ENCODE assay signal across 31 cellular contexts in the genomic region with DNA sequence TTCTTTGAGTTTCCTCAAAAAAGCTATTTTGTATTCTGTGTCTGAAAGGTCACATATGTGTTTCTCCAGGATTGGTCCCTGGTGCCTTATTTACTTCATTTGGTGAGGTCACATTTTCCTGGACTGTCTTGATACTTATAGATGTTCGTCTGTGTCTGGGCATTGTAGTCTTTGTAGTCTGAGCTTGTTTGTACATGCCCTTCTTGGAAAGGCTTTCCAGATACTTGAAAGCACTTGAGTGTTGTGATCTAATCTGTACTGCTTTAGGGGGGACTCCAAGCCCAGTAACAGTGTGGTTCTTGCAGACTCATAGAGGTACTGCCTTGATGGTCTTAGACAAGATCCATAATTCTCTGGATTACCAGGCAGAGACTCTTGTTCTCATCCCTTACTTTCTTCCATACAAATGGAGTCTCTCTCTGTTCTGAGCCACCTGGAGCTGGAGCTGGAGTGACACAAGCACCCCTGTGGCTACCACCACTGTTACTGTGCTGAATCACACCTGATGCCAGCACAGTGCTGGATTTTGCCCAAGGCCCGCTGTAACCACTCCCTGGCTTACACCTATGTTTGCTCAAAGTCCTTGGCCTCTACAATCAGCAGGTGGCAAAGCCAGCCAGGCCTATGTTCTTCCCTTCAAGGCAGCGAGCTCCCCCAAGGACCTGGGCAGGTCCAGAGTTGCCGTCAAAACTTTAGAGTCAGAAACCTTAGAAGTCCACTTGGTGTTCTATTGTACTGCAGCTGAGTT.
DNase-seq lines count a peak whose midpoint lies in the region; ATAC-seq, FAIRE-seq and TF ChIP-seq lines count a peak whose summit lies in the region.
"Had no signal": no experiment of that assay in that cellular context is flagged by ENCODE, and none has a peak within 500 bp of the region (broad histone marks: within the 10 kb centered on the region; RNA-seq: fewer than 3 reads in every experiment).

No MANE protein-coding gene starts in this region.

- no peak overlapping the region for H3K9ac ChIP-seq in keratinocyte (ENCODE audit: control insufficient read depth, extremely low read depth, insufficient read depth, low read length)

- H3K27me3 ChIP-seq in breast epithelium (peaks cover 0 to 22% of the 10 kb centered on the region in 2 donors), keratinocyte (ENCODE audit: control insufficient read depth, extremely low read depth, insufficient read depth, low read length) (no peaks in the 10 kb centered on the region)
- H3K27me3 ChIP-seq: cardiac muscle cell, gastroesophageal sphincter, tibial artery had no signal

- H3K36me3 Mint-ChIP-seq in MCF 10A (ENCODE audit: insufficient read depth, unreplicated experiment), result no peaks in the 10 kb centered on the region
- H3K36me3 Mint-ChIP-seq: activated naive CD4-positive, alpha-beta T cell treated with anti-CD3 and anti-CD28 coated beads, Interleukin-2, amount 50 U/mL, for 24 hours; CD8-positive, alpha-beta memory T cell; naive B cell had no signal

- TF ChIP-seq POLR2A in breast epithelium (IDR thresholded peaks at IDR 0.05), result no peak

- H3K9me3 ChIP-seq in breast epithelium (peaks cover 0 to 9% of the 10 kb centered on the region in 2 donors), keratinocyte (ENCODE audit: control insufficient read depth, low read depth, low read length) (no peaks in the 10 kb centered on the region)
- H3K9me3 ChIP-seq: gastroesophageal sphincter, tibial artery had no signal

- peak; percentile 86 for FAIRE-seq in keratinocyte (lab: Jason Lieb, UNC)
- FAIRE-seq: G401.6, GM19239 had no signal

- H3K27me3 Mint-ChIP-seq in MCF 10A (ENCODE audit: insufficient read depth, unreplicated experiment), result peaks cover 58% of the 10 kb centered on the region
- H3K27me3 Mint-ChIP-seq: activated naive CD4-positive, alpha-beta T cell treated with anti-CD3 and anti-CD28 coated beads, Interleukin-2, amount 50 U/mL, for 24 hours; stimulated activated naive CD8-positive, alpha-beta T cell treated with anti-CD3 and anti-CD28 coated beads, Interleukin-15, amount 100 ng/mL, for 72 hours had no signal

- CTCF ChIA-PET in MCF 10A (lab: Yijun Ruan, JAX) (no interaction called here), RWPE1 (lab: Yijun Ruan, JAX) (interaction anchor here (0.6 to 1.1 kb wide), 3 partner anchors 31 to 736 kb away, joined by 3 read pairs; no protein-coding TSS in a partner anchor)

- POLR2A ChIA-PET in MCF 10A (lab: Yijun Ruan, JAX) (interaction anchor here (0.6 to 1.6 kb wide), 7 partner anchors 13 to 457 kb away, joined by 3 to 9 read pairs (median 4); a partner anchor contains a TSS), RWPE1 (lab: Yijun Ruan, JAX; ENCODE audit: low non-redundant PET) (no interaction called here)

- DNase-seq in MCF 10A (ENCODE audit: unreplicated experiment) (peak; percentile 64), breast epithelium (ENCODE audit: low spot score in 2 of 2) (no peak), RWPE1 (ENCODE audit: low spot score) (no peak), keratinocyte (ENCODE audit: low read depth, low spot score) (no peak), NCI-H1694 (lab: John Stamatoyannopoulos, UW) (no peak), HT-29 (ENCODE audit: low spot score) (no peak)
- DNase-seq: activated CD4-positive, alpha-beta memory T cell treated with anti-CD3 and anti-CD28 coated beads, Interleukin-2, amount 10 ng/mL, durations not matched to agents 7 days and 5 days; activated CD4-positive, CD25-positive, alpha-beta regulatory T cell treated with anti-CD3 and anti-CD28 coated beads, Interleukin-2, amount 50 U/mL, for 72 hours; activated CD8-positive, alpha-beta memory T cell treated with anti-CD3 and anti-CD28 coated beads, Interleukin-2, amount 50 U/mL, for 48 hours; CD8-positive, alpha-beta memory T cell; cortex of kidney; endodermal cell; H9; hippocampal formation; KG1; naive B cell; stimulated activated CD8-positive, alpha-beta memory T cell treated with anti-CD3 and anti-CD28 coated beads, Interleukin-4, amount 100 ng/mL, for 48 hours; stimulated activated naive CD8-positive, alpha-beta T cell treated with anti-CD3 and anti-CD28 coated beads, Interleukin-15, amount 100 ng/mL, for 72 hours; T-helper 17 cell; tibial artery had no signal

- H3K4me1 Mint-ChIP-seq in MCF 10A (ENCODE audit: insufficient read depth, unreplicated experiment), result peaks cover 9% of the 10 kb centered on the region
- H3K4me1 Mint-ChIP-seq: activated CD4-positive, alpha-beta memory T cell treated with anti-CD3 and anti-CD28 coated beads, Interleukin-2, amount 10 ng/mL, durations not matched to agents 7 days and 5 days; activated naive CD4-positive, alpha-beta T cell treated with anti-CD3 and anti-CD28 coated beads, Interleukin-2, amount 50 U/mL, for 24 hours; B cell; CD8-positive, alpha-beta memory T cell; endodermal cell; H9; naive B cell; stimulated activated naive CD8-positive, alpha-beta T cell treated with anti-CD3 and anti-CD28 coated beads, Interleukin-15, amount 100 ng/mL, for 72 hours; T-helper 17 cell had no signal

- peaks cover 7% of the 10 kb centered on the region for H3K9me3 Mint-ChIP-seq in MCF 10A (ENCODE audit: unreplicated experiment)
- H3K9me3 Mint-ChIP-seq: activated CD4-positive, alpha-beta memory T cell treated with anti-CD3 and anti-CD28 coated beads, Interleukin-2, amount 10 ng/mL, durations not matched to agents 7 days and 5 days; activated naive CD4-positive, alpha-beta T cell treated with anti-CD3 and anti-CD28 coated beads, Interleukin-2, amount 50 U/mL, for 24 hours; activated T-helper 2 cell treated with anti-CD3 and anti-CD28 coated beads, Interferon-gamma antibody, Interleukin-2, Interleukin-4, amounts not matched to agents 10 μg/mL and 5 μg/mL and 100 μg/mL, durations not matched to agents 14 hours and 24 hours and 36 hours had no signal

- intact Hi-C loops in MCF 10A (cut with micrococcal nuclease), result no loop called here
- intact Hi-C loops in breast epithelium (cut with DNase I; ENCODE audit: low total_unique reads), result no loop called here

- no peaks in the 10 kb centered on the region for H3K9me1 ChIP-seq in keratinocyte (ENCODE audit: control insufficient read depth, extremely low read depth, insufficient read depth, low read length)

- H3K79me2 ChIP-seq in keratinocyte (ENCODE audit: control insufficient read depth, insufficient read depth, low read length), result no peaks in the 10 kb centered on the region

- ATAC-seq in HG03571 (IDR thresholded peaks at IDR 0.05; ENCODE audit: unreplicated experiment), result no peak
- ATAC-seq in HG02870 (IDR thresholded peaks at IDR 0.05; ENCODE audit: unreplicated experiment), result no peak
- ATAC-seq: gastroesophageal sphincter; Right ventricle myocardium inferior; SK-N-SH treated with all-trans-retinoic acid at 6 μM for 48 hours; stimulated activated naive CD8-positive, alpha-beta T cell treated with anti-CD3 and anti-CD28 coated beads, Interleukin-15, amount 100 ng/mL, for 72 hours; T-helper 17 cell had no signal

- dilution Hi-C loops in keratinocyte (cut with MboI; ENCODE audit: extremely low pct_ligation_motif_present, low sequenced_read_pairs), result no loop called here

- TF ChIP-seq CTCF in MCF 10A (IDR thresholded peaks at IDR 0.05; ENCODE audit: unreplicated experiment), result no peak
- TF ChIP-seq CTCF in breast epithelium (IDR thresholded peaks at IDR 0.05), result no peak
- TF ChIP-seq CTCF in RWPE1 (conservative IDR thresholded peaks at IDR 0.05; ENCODE audit: low read depth), result no peak
- no peak for TF ChIP-seq CTCF in keratinocyte (optimal IDR thresholded peaks at IDR 0.05 in 1 of 3, IDR thresholded peaks at IDR 0.05 in 1 of 3, conservative IDR thresholded peaks at IDR 0.05 in 1 of 3; ENCODE audit: extremely low read depth in 1 of 3, insufficient read depth in 2 of 3, low read length in 3 of 3)

- peak overlapping the region; percentile 60 for H3K27ac Mint-ChIP-seq in MCF 10A (ENCODE audit: low read depth, unreplicated experiment)
- H3K27ac Mint-ChIP-seq: activated CD4-positive, alpha-beta memory T cell treated with anti-CD3 and anti-CD28 coated beads, Interleukin-2, amount 10 ng/mL, durations not matched to agents 7 days and 5 days; activated naive CD4-positive, alpha-beta T cell treated with anti-CD3 and anti-CD28 coated beads, Interleukin-2, amount 50 U/mL, for 24 hours; activated T-helper 2 cell treated with anti-CD3 and anti-CD28 coated beads, Interferon-gamma antibody, Interleukin-2, Interleukin-4, amounts not matched to agents 10 μg/mL and 5 μg/mL and 100 μg/mL, durations not matched to agents 14 hours and 24 hours and 36 hours; B cell; CD8-positive, alpha-beta memory T cell; endodermal cell; H9; naive B cell; stimulated activated naive CD8-positive, alpha-beta T cell treated with anti-CD3 and anti-CD28 coated beads, Interleukin-15, amount 100 ng/mL, for 72 hours; T-helper 17 cell had no signal

- BruUV-seq in MCF 10A (replicated peaks; lab: Mats Ljungman, UMichigan), result no TSS peak

- H3K36me3 ChIP-seq in breast epithelium (no peaks in the 10 kb centered on the region), keratinocyte (ENCODE audit: control insufficient read depth in 2 of 2, extremely low read depth in 1 of 2, insufficient read depth in 2 of 2, low read length in 2 of 2) (no peaks in the 10 kb centered on the region)
- H3K36me3 ChIP-seq: cardiac muscle cell, gastroesophageal sphincter, tibial artery had no signal

- no peaks in the 10 kb centered on the region for H4K20me1 ChIP-seq in keratinocyte (ENCODE audit: control insufficient read depth, extremely low read depth, insufficient read depth, low read length)

- H3K27ac ChIP-seq in breast epithelium, result no peak overlapping the region
- H3K27ac ChIP-seq in RWPE1, result peak overlapping the region; percentile 48
- no peak overlapping the region for H3K27ac ChIP-seq in keratinocyte (ENCODE audit: control insufficient read depth, insufficient read depth, low read length)
- H3K27ac ChIP-seq: cardiac muscle cell, gastroesophageal sphincter, tibial artery had no signal

- H3K4me3 Mint-ChIP-seq in MCF 10A (ENCODE audit: unreplicated experiment), result no peak overlapping the region
- H3K4me3 Mint-ChIP-seq: activated CD4-positive, alpha-beta memory T cell treated with anti-CD3 and anti-CD28 coated beads, Interleukin-2, amount 10 ng/mL, durations not matched to agents 7 days and 5 days; activated naive CD4-positive, alpha-beta T cell treated with anti-CD3 and anti-CD28 coated beads, Interleukin-2, amount 50 U/mL, for 24 hours; B cell; CD8-positive, alpha-beta memory T cell; endodermal cell; H9; naive B cell; stimulated activated naive CD8-positive, alpha-beta T cell treated with anti-CD3 and anti-CD28 coated beads, Interleukin-15, amount 100 ng/mL, for 72 hours; T-helper 17 cell had no signal

- no peak overlapping the region for H3K4me3 ChIP-seq in breast epithelium
- H3K4me3 ChIP-seq in keratinocyte (ENCODE audit: control insufficient read depth in 2 of 3, extremely low read depth in 1 of 3, insufficient read depth in 2 of 3, low read depth in 1 of 3, low read length in 3 of 3), result no peak overlapping the region
- H3K4me3 ChIP-seq: cardiac muscle cell, gastroesophageal sphincter, tibial artery had no signal

- no peak overlapping the region for H2AFZ ChIP-seq in keratinocyte (ENCODE audit: control insufficient read depth, low read length)

- peak overlapping the region; percentile 35 for H3K4me2 ChIP-seq in keratinocyte (ENCODE audit: control insufficient read depth, extremely low read depth, insufficient read depth, low read depth, low read length)

- H3K4me1 ChIP-seq in breast epithelium (no peaks in the 10 kb centered on the region), keratinocyte (ENCODE audit: control insufficient read depth, extremely low read depth, insufficient read depth, low read length) (peaks cover 19% of the 10 kb centered on the region)
- H3K4me1 ChIP-seq: gastroesophageal sphincter, tibial artery had no signal
